In genomic region chr12:68106160-68106559, GRCh38 we compare ENCODE assay signal across 15 cellular contexts. TPM values are rescaled to one million over a fixed set of nuclear protein-coding genes. Genes with fewer than 3 reads are reported as not detected.
DNase-seq lines count a peak whose midpoint lies in the region; ATAC-seq and TF ChIP-seq lines count a peak whose summit lies in the region.
"Had no signal": no experiment of that assay in that cellular context is flagged by ENCODE, and none has a peak within 500 bp of the region (broad histone marks: within the 10 kb centered on the region; RNA-seq: fewer than 3 reads in every experiment).

No MANE protein-coding gene starts in this region.

- TF ChIP-seq CTCF in epithelial cell of esophagus (IDR thresholded peaks at IDR 0.05; ENCODE audit: insufficient read depth, low read depth, low read length, missing control alignments) (no peak), osteoblast (IDR thresholded peaks at IDR 0.05; ENCODE audit: extremely low read depth, low read depth, low read length) (no peak)
- no peak for TF ChIP-seq CTCF in CD8-positive, alpha-beta T cell (IDR thresholded peaks at IDR 0.05)

- no peaks in the 10 kb centered on the region for H3K79me2 ChIP-seq in osteoblast (ENCODE audit: insufficient read depth, low read length)

- no peaks in the 10 kb centered on the region for H3K9me3 Mint-ChIP-seq in CD8-positive, alpha-beta T cell
- H3K9me3 Mint-ChIP-seq: activated naive CD4-positive, alpha-beta T cell treated with anti-CD3 and anti-CD28 coated beads for 36 hours; naive B cell had no signal

- no peak overlapping the region for H3K4me2 ChIP-seq in osteoblast (ENCODE audit: insufficient read depth, low read length)

- H3K36me3 ChIP-seq in osteoblast (ENCODE audit: insufficient read depth, low read length): no peaks in the 10 kb centered on the region
- no peaks in the 10 kb centered on the region for H3K36me3 ChIP-seq in CD8-positive, alpha-beta T cell (ENCODE audit: insufficient read depth, low read length)
- H3K36me3 ChIP-seq: MG63, right atrium auricular region had no signal

- POLR2A ChIA-PET in CD8-positive, alpha-beta T cell (lab: Charles Lee): no interaction called here

- no peaks in the 10 kb centered on the region for H3K9me3 ChIP-seq in osteoblast (ENCODE audit: low read depth, low read length)
- no peaks in the 10 kb centered on the region for H3K9me3 ChIP-seq in CD8-positive, alpha-beta T cell (ENCODE audit: low read length)
- H3K9me3 ChIP-seq: MG63, right atrium auricular region had no signal

- H3K4me1 ChIP-seq in osteoblast (ENCODE audit: insufficient read depth, low read length): peaks cover 4% of the 10 kb centered on the region
- no peaks in the 10 kb centered on the region for H3K4me1 ChIP-seq in CD8-positive, alpha-beta T cell (ENCODE audit: insufficient read depth, low read length)
- H3K4me1 ChIP-seq: right atrium auricular region had no signal

- CTCF ChIA-PET in CD8-positive, alpha-beta T cell (lab: Charles Lee): interaction anchor here (0.6 kb wide), 1 partner anchor 58 kb away, joined by 4 read pairs; no protein-coding TSS in a partner anchor

- peaks cover 30% of the 10 kb centered on the region for H3K27me3 ChIP-seq in osteoblast (ENCODE audit: insufficient read depth, low read length)
- H3K27me3 ChIP-seq in CD8-positive, alpha-beta T cell (ENCODE audit: insufficient read depth, low read length): no peaks in the 10 kb centered on the region
- H3K27me3 ChIP-seq: MG63, right atrium auricular region had no signal

- no peak overlapping the region for H2AFZ ChIP-seq in osteoblast (ENCODE audit: low read length)

- no peaks in the 10 kb centered on the region for H3K27me3 Mint-ChIP-seq in CD8-positive, alpha-beta T cell (ENCODE audit: low read depth)
- H3K27me3 Mint-ChIP-seq: naive B cell had no signal

- intact Hi-C loops in CD8-positive, alpha-beta T cell (cut with DNase I, micrococcal nuclease): no loop called here

- H4K20me1 ChIP-seq in osteoblast (ENCODE audit: insufficient read depth, low read length): no peaks in the 10 kb centered on the region

- no peak overlapping the region for H3K27ac Mint-ChIP-seq in CD8-positive, alpha-beta T cell
- H3K27ac Mint-ChIP-seq: activated naive CD4-positive, alpha-beta T cell treated with anti-CD3 and anti-CD28 coated beads for 36 hours; naive B cell had no signal

- no peak overlapping the region for H3K4me3 Mint-ChIP-seq in CD8-positive, alpha-beta T cell
- H3K4me3 Mint-ChIP-seq: activated naive CD4-positive, alpha-beta T cell treated with anti-CD3 and anti-CD28 coated beads for 36 hours; naive B cell had no signal

- no peak overlapping the region for H3K4me3 ChIP-seq in epithelial cell of esophagus (ENCODE audit: low read length)
- H3K4me3 ChIP-seq in osteoblast (ENCODE audit: insufficient read depth, low read length): no peak overlapping the region
- H3K4me3 ChIP-seq in CD8-positive, alpha-beta T cell (ENCODE audit: low read depth, low read length): no peak overlapping the region
- H3K4me3 ChIP-seq: MG63, right atrium auricular region had no signal

- DNase-seq in EL (peak; percentile 60), NCI-H226 (peak; percentile 70), epithelial cell of esophagus (ENCODE audit: low read depth) (peak; percentile 19), osteoblast (ENCODE audit: insufficient read length, low spot score, missing footprints) (peak; percentile 36)
- DNase-seq in stimulated activated CD4-positive, alpha-beta T cell treated with anti-CD3 and anti-CD28 coated beads, Interleukin-2, amount 100 ng/mL, for 24 hours: no peak
- no peak for DNase-seq in CD8-positive, alpha-beta T cell
- DNase-seq: activated naive CD4-positive, alpha-beta T cell treated with anti-CD3 and anti-CD28 coated beads for 36 hours; islet precursor cell; MG63; naive B cell; NCI-H446; RPMI8226 had no signal

- no peaks in the 10 kb centered on the region for H3K4me1 Mint-ChIP-seq in CD8-positive, alpha-beta T cell (ENCODE audit: low read depth)
- H3K4me1 Mint-ChIP-seq: naive B cell had no signal

- no peaks in the 10 kb centered on the region for H3K36me3 Mint-ChIP-seq in CD8-positive, alpha-beta T cell
- H3K36me3 Mint-ChIP-seq: naive B cell had no signal

- no peak overlapping the region for H3K27ac ChIP-seq in osteoblast (ENCODE audit: low read depth, low read length)
- no peak overlapping the region for H3K27ac ChIP-seq in CD8-positive, alpha-beta T cell (ENCODE audit: low read depth, low read length)
- H3K27ac ChIP-seq: right atrium auricular region had no signal

- ATAC-seq in HG02763 (IDR thresholded peaks at IDR 0.05; ENCODE audit: unreplicated experiment): no peak
- no peak for ATAC-seq in CD8-positive, alpha-beta T cell

RNA-seq across cellular contexts. Expression of gene IFNG, which starts 53.4 kb away (rescaled TPM):
- total RNA-seq in osteoblast: not detected in 2 replicates
- 1 to 10 TPM; 8.9 to 9.9 TPM for total RNA-seq in CD8-positive, alpha-beta T cell
- total RNA-seq: right atrium auricular region, subcutaneous adipose tissue had no signal

Comparison
In these comparisons a context has a peak if more than half of its experiments do, and no peak if none do; other contexts are left out.
1. DNase-seq: peak in EL (single experiment), NCI-H226 (single experiment), epithelial cell of esophagus (single experiment) and osteoblast (single experiment); none in stimulated activated CD4-positive, alpha-beta T cell treated with anti-CD3 and anti-CD28 coated beads, Interleukin-2, amount 100 ng/mL, for 24 hours (0 of 2) and CD8-positive, alpha-beta T cell (0 of 7).